9 cellular contexts compared by ENCODE assay signal in the genomic region with DNA sequence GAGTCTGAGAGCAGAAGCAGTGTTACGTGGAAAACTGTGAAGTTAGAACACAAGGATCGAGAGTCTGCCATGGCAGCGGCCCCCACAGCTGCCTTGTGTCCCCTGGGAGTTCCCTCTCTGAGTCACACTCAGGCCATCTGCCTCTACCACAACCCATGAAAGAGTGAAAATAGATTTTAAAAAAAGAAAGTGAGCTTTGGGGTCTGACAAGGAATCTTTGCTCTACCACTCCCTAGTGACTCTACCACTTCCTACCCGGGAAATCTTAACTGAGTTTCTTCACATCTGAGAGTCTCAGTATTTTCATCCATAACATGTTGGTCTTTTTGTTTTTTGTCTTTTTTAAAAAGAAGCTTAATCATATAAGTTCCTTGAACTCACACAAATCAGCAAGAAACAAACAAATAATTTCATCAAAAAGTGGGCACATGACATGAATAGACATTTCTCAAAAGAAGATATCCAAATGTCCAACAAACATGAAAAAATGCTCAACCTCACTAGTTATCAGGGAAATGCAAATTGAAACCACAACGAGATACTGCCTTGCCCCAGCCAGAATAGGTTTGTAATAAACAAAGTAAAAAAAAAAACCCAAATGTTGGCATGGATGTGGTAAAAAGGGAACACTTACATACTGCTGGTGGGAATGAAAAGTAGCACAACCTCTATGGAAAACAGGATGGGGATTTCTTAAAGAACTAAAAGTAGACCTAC. TPM values are rescaled to one million over a fixed set of nuclear protein-coding genes. Genes with fewer than 3 reads are reported as not detected.
DNase-seq lines count a peak whose midpoint lies in the region; ATAC-seq, FAIRE-seq and TF ChIP-seq lines count a peak whose summit lies in the region.
"Had no signal": no experiment of that assay in that cellular context is flagged by ENCODE, and none has a peak within 500 bp of the region (broad histone marks: within the 10 kb centered on the region; RNA-seq: fewer than 3 reads in every experiment).

No MANE protein-coding gene starts in this region.

- peak; percentile 86 for ATAC-seq in GM19324 (IDR thresholded peaks at IDR 0.05; ENCODE audit: low FRiP score, unreplicated experiment)
- ATAC-seq in HG03159 (IDR thresholded peaks at IDR 0.05; ENCODE audit: unreplicated experiment), result peak; percentile 91
- no peak for ATAC-seq in K562
- ATAC-seq in CD4-positive, alpha-beta T cell (ENCODE audit: poor library complexity), result no peak

- no peak overlapping the region for H3K4me2 ChIP-seq in K562 (ENCODE audit: insufficient read depth, low read length)

- TF ChIP-seq POLR2A in K562 (conservative IDR thresholded peaks at IDR 0.05), result no peak

- no peak overlapping the region for H3K27ac ChIP-seq in K562 (ENCODE audit: extremely low read depth, low read depth, low read length)
- peak overlapping the region in 18 of 21 experiments; percentile 29 to 85 (median 74) for H3K27ac ChIP-seq in skin epidermis
- no peak overlapping the region for H3K27ac ChIP-seq in CD4-positive, alpha-beta T cell (ENCODE audit: low read depth, low read length)

- H3K4me3 Mint-ChIP-seq in CD4-positive, alpha-beta T cell, result no peak overlapping the region

- no peak overlapping the region for H2AFZ ChIP-seq in K562 (ENCODE audit: low read depth, low read length)

- no peaks in the 10 kb centered on the region for H3K79me2 ChIP-seq in K562 (ENCODE audit: control insufficient read depth, insufficient read depth, low read length)

- no peaks in the 10 kb centered on the region for H4K20me1 ChIP-seq in K562 (replicated peaks; ENCODE audit: control insufficient read depth, insufficient read depth, low read length)

- POLR2A ChIA-PET in K562 (lab: Yijun Ruan, JAX), result interaction anchor here (0.6 to 0.8 kb wide), 2 partner anchors 19 to 75 kb away, joined by 3 read pairs; no protein-coding TSS in a partner anchor
- POLR2A ChIA-PET in CD4-positive, alpha-beta T cell (lab: Charles Lee), result interaction anchor here (0.6 kb wide), 1 partner anchor 1830 kb away, joined by 4 read pairs; no protein-coding TSS in a partner anchor

- no peak for TF ChIP-seq RAD21 in K562 (CRISPR knock-in tag; conservative IDR thresholded peaks at IDR 0.05 in 1 of 2, IDR thresholded peaks at IDR 0.05 in 1 of 2)

- peak overlapping the region; percentile 31; the same call in 1 of the 2 replicates for H3K4me3 ChIP-seq in AG10803 (ENCODE audit: low read length)
- H3K4me3 ChIP-seq in K562, result no peak overlapping the region
- no peak overlapping the region for H3K4me3 ChIP-seq in skin epidermis

- H3K9me3 Mint-ChIP-seq in CD4-positive, alpha-beta T cell, result no peaks in the 10 kb centered on the region

- no peak overlapping the region for H3K9ac ChIP-seq in K562 (ENCODE audit: insufficient read depth in 1 of 2, low read depth in 2 of 2, low read length in 2 of 2)

- no TSS peak for BruUV-seq in K562 (replicated peaks; lab: Mats Ljungman, UMichigan)

- CTCF ChIA-PET in K562 (lab: Yijun Ruan, JAX; ENCODE audit: low intra/inter-chr PET ratio), result no interaction called here
- CTCF ChIA-PET in CD4-positive, alpha-beta T cell (lab: Charles Lee), result no interaction called here

- H3K27me3 Mint-ChIP-seq in CD4-positive, alpha-beta T cell, result peaks cover 27% of the 10 kb centered on the region

- H3K4me1 Mint-ChIP-seq in CD4-positive, alpha-beta T cell (ENCODE audit: low read depth), result no peaks in the 10 kb centered on the region

- no peak for TF ChIP-seq CTCF in AG10803 (conservative IDR thresholded peaks at IDR 0.05; ENCODE audit: low read length)
- TF ChIP-seq CTCF in K562 (IDR thresholded peaks at IDR 0.05 in 2 of 3, conservative IDR thresholded peaks at IDR 0.05 in 1 of 3; ENCODE audit: insufficient read depth in 2 of 3, low read depth in 1 of 3, low read length in 3 of 3), result no peak
- no peak for TF ChIP-seq CTCF in CD4-positive, alpha-beta T cell (IDR thresholded peaks at IDR 0.05)

- H3K27ac Mint-ChIP-seq in CD4-positive, alpha-beta T cell, result no peak overlapping the region

- in situ Hi-C loops in K562 (cut with MboI), result no loop called here

- H3K9me1 ChIP-seq in K562 (ENCODE audit: control insufficient read depth, insufficient read depth, low read length), result no peaks in the 10 kb centered on the region

- no peak for TF ChIP-seq EP300 in K562 (IDR thresholded peaks at IDR 0.05; ENCODE audit: low read length)

- FAIRE-seq in K562 (lab: Jason Lieb, UNC), result peak; percentile 15

- no peaks in the 10 kb centered on the region for H3K4me1 ChIP-seq in K562 (replicated peaks in 1 of 2; ENCODE audit: control insufficient read depth in 2 of 2, insufficient read depth in 2 of 2, low read length in 2 of 2)

- H3K9me3 ChIP-seq in K562 (replicated peaks; ENCODE audit: control insufficient read depth, insufficient read depth, low read depth, low read length), result no peaks in the 10 kb centered on the region
- H3K9me3 ChIP-seq in CD4-positive, alpha-beta T cell (ENCODE audit: control insufficient read depth, low read length), result no peaks in the 10 kb centered on the region

- WGBS in K562 (ENCODE audit: insufficient coverage, low coverage, missing lambda C conversion rate), result 0% methylated on average over 5 of the region's 5 CpGs

- DNase-seq in AG10803 (ENCODE audit: low read depth) (peak; percentile 71), K562 (ENCODE audit: extremely low read depth in 1 of 4, low spot score in 3 of 4) (no peak), DMS53 (lab: John Stamatoyannopoulos, UW) (no peak), NCI-H2227 (lab: John Stamatoyannopoulos, UW; ENCODE audit: unreplicated experiment) (no peak)
- no peak for DNase-seq in CD4-positive, alpha-beta T cell

- no peaks in the 10 kb centered on the region for H3K36me3 ChIP-seq in K562 (ENCODE audit: control insufficient read depth, insufficient read depth, low read length)

- peaks cover 18 to 28% of the 10 kb centered on the region in 2 experiments; a peak in 4 of 5 replicates for H3K27me3 ChIP-seq in K562 (ENCODE audit: control insufficient read depth in 2 of 2, insufficient read depth in 2 of 2, low read length in 2 of 2)
- no peaks in the 10 kb centered on the region for H3K27me3 ChIP-seq in CD4-positive, alpha-beta T cell (ENCODE audit: control insufficient read depth, insufficient read depth, low read length)

- no peaks in the 10 kb centered on the region for H3K36me3 Mint-ChIP-seq in CD4-positive, alpha-beta T cell (ENCODE audit: low read depth)

- intact Hi-C loops in K562 (cut with micrococcal nuclease), result no loop called here
- intact Hi-C loops in CD4-positive, alpha-beta T cell (cut with DNase I, micrococcal nuclease), result no loop called here

RNA-seq across cellular contexts. Expression of a gene that starts 2.4 kb away (rescaled TPM):
- total RNA-seq in K562 (2011; cell fraction: chromatin; rRNA removed; ENCODE audit: low replicate concordance), result not detected in 2 replicates
- not detected in 2 replicates for total RNA-seq in K562 (2011; cell fraction: nucleolus; rRNA removed)
- not detected in 2 replicates for total RNA-seq in K562 (2011; cell fraction: nucleoplasm; rRNA removed)
- total RNA-seq in K562 (2014; rRNA removed) (not detected in 2 replicates), K562 (2014; rRNA removed; fragmentation: Illumina TruSeq; extraction: Trizol) (not detected in 2 replicates), K562 (2015; rRNA removed; fragmentation: Illumina TruSeq; extraction: Trizol) (not detected in 2 replicates), K562 (2021) (not detected in 2 replicates)
- polyA plus RNA-seq in K562 (2011; rRNA removed) (not detected in 2 replicates), K562 (2014; fragmentation: Illumina TruSeq; extraction: Trizol) (not detected in 2 replicates), K562 (2014; fragmentation: Nextera tagmentation; extraction: Ambion mirVana) (not detected), K562 (2014; rRNA removed) (not detected in 2 replicates)
- not detected in 2 replicates for polyA plus RNA-seq in K562 (2011; cell fraction: cytosol; rRNA removed)
- not detected in 2 replicates for polyA plus RNA-seq in K562 (2011; cell fraction: nucleus; rRNA removed)
- polyA plus RNA-seq in K562 (2012), result not detected in 2 replicates
- not detected in 2 replicates for polyA minus RNA-seq in K562 (2011; rRNA and poly(A)+ RNA removed)
- polyA minus RNA-seq in K562 (2011; cell fraction: cytosol; rRNA and poly(A)+ RNA removed), result not detected in 2 replicates
- polyA minus RNA-seq in K562 (2011; cell fraction: nucleus; rRNA and poly(A)+ RNA removed), result not detected in 2 replicates
- not detected for total RNA-seq in CD4-positive, alpha-beta T cell
- total RNA-seq: mononuclear cell had no signal

RNA-seq across cellular contexts. Expression of a gene that starts 60.0 kb away (rescaled TPM):
- 54.2 and 126 TPM in 2 replicates for total RNA-seq in K562 (2011; cell fraction: chromatin; rRNA removed; ENCODE audit: low replicate concordance)
- total RNA-seq in K562 (2011; cell fraction: nucleolus; rRNA removed), result 30.7 and 42.2 TPM in 2 replicates
- total RNA-seq in K562 (2011; cell fraction: nucleoplasm; rRNA removed), result 75.7 and 127 TPM in 2 replicates
- 17.7 and 21.4 TPM in 2 replicates for total RNA-seq in K562 (2014; rRNA removed)
- 32.6 and 38.2 TPM in 2 replicates for total RNA-seq in K562 (2014; rRNA removed; fragmentation: Illumina TruSeq; extraction: Trizol)
- total RNA-seq in K562 (2015; rRNA removed; fragmentation: Illumina TruSeq; extraction: Trizol), result 34.0 and 36.8 TPM in 2 replicates
- total RNA-seq in K562 (2021), result 28.2 and 29.7 TPM in 2 replicates
- 28.6 and 39.7 TPM in 2 replicates for polyA plus RNA-seq in K562 (2011; rRNA removed)
- 4.4 and 9.8 TPM in 2 replicates for polyA plus RNA-seq in K562 (2011; cell fraction: cytosol; rRNA removed)
- polyA plus RNA-seq in K562 (2011; cell fraction: nucleus; rRNA removed), result 60.0 and 68.3 TPM in 2 replicates
- polyA plus RNA-seq in K562 (2012), result 9.5 and 10.5 TPM in 2 replicates
- 24.1 and 24.5 TPM in 2 replicates for polyA plus RNA-seq in K562 (2014; fragmentation: Illumina TruSeq; extraction: Trizol)
- 10 to 100 TPM in 1 of 2 experiments, 1 to 10 TPM in 1; 8.6 to 12.4 TPM for polyA plus RNA-seq in K562 (2014; fragmentation: Nextera tagmentation; extraction: Ambion mirVana)
- polyA plus RNA-seq in K562 (2014; rRNA removed), result 16.5 and 21.6 TPM in 2 replicates
- 73.5 and 79.8 TPM in 2 replicates for polyA minus RNA-seq in K562 (2011; rRNA and poly(A)+ RNA removed)
- 14.7 and 19.9 TPM in 2 replicates for polyA minus RNA-seq in K562 (2011; cell fraction: cytosol; rRNA and poly(A)+ RNA removed)
- polyA minus RNA-seq in K562 (2011; cell fraction: nucleus; rRNA and poly(A)+ RNA removed), result 95.6 and 125 TPM in 2 replicates
- 1 to 10 TPM; 4.3 to 4.6 TPM for total RNA-seq in CD4-positive, alpha-beta T cell

Comparison
In these comparisons a context has a peak if more than half of its experiments do, and no peak if none do; other contexts are left out.
1. ATAC-seq: peak in GM19324 (single experiment) and HG03159 (single experiment); none in K562 (single experiment) and CD4-positive, alpha-beta T cell (single experiment).
2. H3K27ac ChIP-seq: peak in skin epidermis (18 of 21); none in K562 (single experiment) and CD4-positive, alpha-beta T cell (single experiment).